Comparison of ENCODE assay signal across 6 cellular contexts in genomic region chr9:42268729-42269128, GRCh38.
DNase-seq lines count a peak whose midpoint lies in the region; FAIRE-seq and TF ChIP-seq lines count a peak whose summit lies in the region.
"Not testable (repeated sequence)": the region's sequence is repeated elsewhere in the genome, so short reads cannot be mapped to it uniquely, and the experiment has no call there.

No MANE protein-coding gene starts in this region.

- 20% methylated on average over 6 of the region's 6 CpGs for WGBS in SK-N-SH (ENCODE audit: low lambda C conversion rate)
- WGBS in trophoblast cell (ENCODE audit: extremely low coverage, insufficient coverage, insufficient read length), result no CpG with 5 or more reads among the region's 6 CpGs

- intact Hi-C loops in endothelial cell of umbilical vein (cut with micrococcal nuclease), result not testable (repeated sequence)

- H4K20me1 ChIP-seq in SK-N-SH (ENCODE audit: insufficient read depth); astrocyte (ENCODE audit: insufficient read depth, low read length); endothelial cell of umbilical vein (replicated peaks; ENCODE audit: control insufficient read depth, extremely low read depth, insufficient read depth, low read length): not testable (repeated sequence)

- H3K4me1 ChIP-seq in SK-N-SH (ENCODE audit: control insufficient read depth in 1 of 2, insufficient read depth in 2 of 2, low read depth in 1 of 2, low read length in 1 of 2); astrocyte (ENCODE audit: insufficient read depth, low read length); endothelial cell of umbilical vein (ENCODE audit: control insufficient read depth, extremely low read depth, insufficient read depth, low read length); trophoblast cell (ENCODE audit: control insufficient read depth in 1 of 2, insufficient read depth in 2 of 2, low read length in 2 of 2): not testable (repeated sequence)

- POLR2A ChIA-PET in SK-N-SH (lab: Yijun Ruan, JAX); endothelial cell of umbilical vein (lab: Charles Lee): not testable (repeated sequence)

- TF ChIP-seq RAD21 in SK-N-SH (IDR thresholded peaks at IDR 0.05; ENCODE audit: low read length), result not testable (repeated sequence)

- peak overlapping the region; percentile 3; the same call in 1 of the 2 replicates for H3K4me2 ChIP-seq in SK-N-SH
- not testable (repeated sequence) for H3K4me2 ChIP-seq in astrocyte (ENCODE audit: low read length); endothelial cell of umbilical vein (ENCODE audit: insufficient read depth, low read length); trophoblast cell (ENCODE audit: low read length)

- H4K8ac ChIP-seq in trophoblast cell (ENCODE audit: low read depth, low read length), result not testable (repeated sequence)

- not testable (repeated sequence) for TF ChIP-seq CTCF in LNCaP clone FGC (IDR thresholded peaks at IDR 0.05; ENCODE audit: control insufficient read depth, extremely low read depth, insufficient read depth); SK-N-SH (IDR thresholded peaks at IDR 0.05); astrocyte (IDR thresholded peaks at IDR 0.05; ENCODE audit: insufficient read depth, low read depth, low read length); endothelial cell of umbilical vein (IDR thresholded peaks at IDR 0.05; ENCODE audit: extremely low read depth in 1 of 2, insufficient read depth in 1 of 2, low read depth in 1 of 2, low read length in 2 of 2); kidney epithelial cell (IDR thresholded peaks at IDR 0.05; ENCODE audit: insufficient read depth, low read length, poor library complexity, severe bottlenecking)

- TF ChIP-seq EP300 in SK-N-SH (IDR thresholded peaks at IDR 0.05; ENCODE audit: borderline replicate concordance in 1 of 2, low read depth in 1 of 2, low read length in 1 of 2), result not testable (repeated sequence)

- not testable (repeated sequence) for H3K4me3 ChIP-seq in LNCaP clone FGC (ENCODE audit: low read depth, low read length); SK-N-SH (ENCODE audit: low read depth in 2 of 2, low read length in 1 of 2); astrocyte (ENCODE audit: insufficient read depth, low read depth, low read length); endothelial cell of umbilical vein (replicated peaks in 1 of 3; ENCODE audit: insufficient read depth in 1 of 3, low read depth in 1 of 3, low read length in 3 of 3); kidney epithelial cell (ENCODE audit: low read depth, low read length); trophoblast cell (ENCODE audit: low read depth, low read length)

- H4K12ac ChIP-seq in trophoblast cell (ENCODE audit: low read depth, low read length), result not testable (repeated sequence)

- dilution Hi-C loops in endothelial cell of umbilical vein (cut with MboI; ENCODE audit: extremely low pct_ligation_motif_present, low sequenced_read_pairs), result not testable (repeated sequence)

- H3K9me3 ChIP-seq in SK-N-SH; astrocyte (ENCODE audit: insufficient read depth, low read depth, low read length); endothelial cell of umbilical vein (replicated peaks; ENCODE audit: control insufficient read depth, insufficient read depth, low read length); trophoblast cell (ENCODE audit: insufficient read depth, low read depth, low read length): not testable (repeated sequence)

- H3K27ac Mint-ChIP-seq in astrocyte (ENCODE audit: unreplicated experiment), result not testable (repeated sequence)

- not testable (repeated sequence) for H2BK5ac ChIP-seq in trophoblast cell (ENCODE audit: low read depth, low read length, poor library complexity)

- H3K4me3 Mint-ChIP-seq in astrocyte (ENCODE audit: unreplicated experiment), result not testable (repeated sequence)

- H2BK120ac ChIP-seq in trophoblast cell (ENCODE audit: insufficient read depth, low read length, poor library complexity), result not testable (repeated sequence)

- H3K14ac ChIP-seq in trophoblast cell (ENCODE audit: low read length), result not testable (repeated sequence)

- not testable (repeated sequence) for H2BK12ac ChIP-seq in trophoblast cell (ENCODE audit: low read length)

- not testable (repeated sequence) for H3K27me3 Mint-ChIP-seq in astrocyte (ENCODE audit: low read depth, unreplicated experiment)

- H2AK5ac ChIP-seq in trophoblast cell (ENCODE audit: low read length), result not testable (repeated sequence)

- CTCF ChIA-PET in SK-N-SH (lab: Yijun Ruan, JAX); endothelial cell of umbilical vein (lab: Charles Lee): not testable (repeated sequence)

- H3K18ac ChIP-seq in trophoblast cell (ENCODE audit: low read length), result not testable (repeated sequence)

- H3K79me1 ChIP-seq in trophoblast cell (ENCODE audit: low read length), result not testable (repeated sequence)

- H3K4me1 Mint-ChIP-seq in astrocyte (ENCODE audit: low read depth, unreplicated experiment), result not testable (repeated sequence)

- peak; percentile 67 for DNase-seq in LNCaP clone FGC (ENCODE audit: low read depth)
- not testable (repeated sequence) for DNase-seq in SK-N-SH; astrocyte (ENCODE audit: low read depth)
- DNase-seq in endothelial cell of umbilical vein (ENCODE audit: low read depth, low spot score), result peak; percentile 91
- DNase-seq in kidney epithelial cell (ENCODE audit: low read depth), result peak; percentile 23
- peak; percentile 14 to 60 for DNase-seq in trophoblast cell

- not testable (repeated sequence) for H3K36me3 Mint-ChIP-seq in astrocyte (ENCODE audit: low read depth, unreplicated experiment)

- H3K9me1 ChIP-seq in endothelial cell of umbilical vein (replicated peaks; ENCODE audit: control insufficient read depth, extremely low read depth, insufficient read depth, low read length), result not testable (repeated sequence)

- not testable (repeated sequence) for BruUV-seq in endothelial cell of umbilical vein (replicated peaks; lab: Mats Ljungman, UMichigan)

- not testable (repeated sequence) for H3K9me3 Mint-ChIP-seq in astrocyte (ENCODE audit: unreplicated experiment)

- FAIRE-seq in astrocyte (lab: Jason Lieb, UNC); endothelial cell of umbilical vein (lab: Jason Lieb, UNC): not testable (repeated sequence)

- H3K23ac ChIP-seq in trophoblast cell (ENCODE audit: low read length), result not testable (repeated sequence)

- not testable (repeated sequence) for H4K91ac ChIP-seq in trophoblast cell (ENCODE audit: low read depth, low read length)

- not testable (repeated sequence) for H3K27ac ChIP-seq in SK-N-SH (ENCODE audit: low read depth in 2 of 2, low read length in 1 of 2); astrocyte (ENCODE audit: low read depth, low read length); endothelial cell of umbilical vein (ENCODE audit: insufficient read depth, low read depth, low read length); trophoblast cell (ENCODE audit: low read depth, low read length)

- not testable (repeated sequence) for TF ChIP-seq POLR2A in endothelial cell of umbilical vein (IDR thresholded peaks at IDR 0.05; ENCODE audit: low read depth, low read length)

- H3F3A ChIP-seq in SK-N-SH (replicated peaks; ENCODE audit: insufficient read depth), result not testable (repeated sequence)

- H3K27me3 ChIP-seq in SK-N-SH (ENCODE audit: insufficient read depth), result peaks cover 11% of the 10 kb centered on the region; the same call in 1 of the 2 replicates
- H3K27me3 ChIP-seq in astrocyte (ENCODE audit: insufficient read depth, low read length); endothelial cell of umbilical vein (ENCODE audit: control insufficient read depth in 2 of 2, insufficient read depth in 2 of 2, low read length in 2 of 2); kidney epithelial cell (ENCODE audit: control insufficient read depth, insufficient read depth, low read length); trophoblast cell (ENCODE audit: insufficient read depth, low read length): not testable (repeated sequence)

- H3K36me3 ChIP-seq in SK-N-SH (replicated peaks in 1 of 2; ENCODE audit: control insufficient read depth in 1 of 2, insufficient read depth in 2 of 2, low read length in 1 of 2); astrocyte (ENCODE audit: insufficient read depth, low read length); endothelial cell of umbilical vein (ENCODE audit: control insufficient read depth in 2 of 2, extremely low read depth in 1 of 2, insufficient read depth in 2 of 2, low read length in 2 of 2); kidney epithelial cell (ENCODE audit: control insufficient read depth, insufficient read depth, low read length); trophoblast cell (ENCODE audit: control insufficient read depth in 1 of 2, insufficient read depth in 2 of 2, low read length in 2 of 2): not testable (repeated sequence)

- 0 out of 2 replicates have a peak overlapping the region, but pooled peaks have one; percentile 49 for H2AFZ ChIP-seq in SK-N-SH (ENCODE audit: low read depth)
- H2AFZ ChIP-seq in astrocyte (ENCODE audit: low read depth, low read length), result peak overlapping the region; percentile 47
- peak overlapping the region; percentile 2 for H2AFZ ChIP-seq in endothelial cell of umbilical vein (ENCODE audit: low read depth, low read length)
- H2AFZ ChIP-seq in trophoblast cell (ENCODE audit: insufficient read depth, low read length, poor library complexity), result not testable (repeated sequence)

- not testable (repeated sequence) for H3K4ac ChIP-seq in trophoblast cell (ENCODE audit: low read depth, low read length)

- not testable (repeated sequence) for H3K9ac ChIP-seq in SK-N-SH; astrocyte (ENCODE audit: low read length); endothelial cell of umbilical vein (replicated peaks; ENCODE audit: extremely low read depth, insufficient read depth, low read length); trophoblast cell (ENCODE audit: low read length)

- not testable (repeated sequence) for H3K9me2 ChIP-seq in SK-N-SH

- H3K79me2 ChIP-seq in SK-N-SH (ENCODE audit: insufficient read depth); astrocyte (ENCODE audit: insufficient read depth, low read length); endothelial cell of umbilical vein (ENCODE audit: control insufficient read depth, insufficient read depth, low read length); trophoblast cell (ENCODE audit: control insufficient read depth, insufficient read depth, low read length, poor library complexity): not testable (repeated sequence)
